1 cellular context compared by ENCODE assay signal in the genomic region with DNA sequence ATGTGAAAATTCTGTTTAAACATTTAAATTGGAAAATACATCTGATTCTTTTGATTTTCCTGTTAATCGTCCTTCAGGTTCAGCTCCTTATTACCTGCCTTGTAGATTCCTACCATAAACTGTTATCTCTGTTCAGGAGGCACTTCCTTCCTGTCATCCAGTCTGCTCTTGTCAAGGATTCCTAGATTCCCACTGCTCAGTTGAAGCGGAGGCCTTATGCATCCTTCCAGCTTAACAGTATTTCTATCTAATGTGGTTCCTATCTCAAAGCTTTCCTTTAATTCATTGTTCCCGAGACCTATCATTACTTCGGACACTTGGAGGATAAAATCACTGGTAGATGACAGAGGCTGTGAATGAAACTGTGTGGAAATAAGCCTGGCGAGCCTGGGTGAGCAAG.
TF ChIP-seq lines count a peak whose summit lies in the region.

No MANE protein-coding gene starts in this region.

TF ChIP-seq in neural cell, 6 proteins besides CTCF, POLR2A, EP300 and RAD21 (continued from another document):
- TF ChIP-seq, protein P1, sequence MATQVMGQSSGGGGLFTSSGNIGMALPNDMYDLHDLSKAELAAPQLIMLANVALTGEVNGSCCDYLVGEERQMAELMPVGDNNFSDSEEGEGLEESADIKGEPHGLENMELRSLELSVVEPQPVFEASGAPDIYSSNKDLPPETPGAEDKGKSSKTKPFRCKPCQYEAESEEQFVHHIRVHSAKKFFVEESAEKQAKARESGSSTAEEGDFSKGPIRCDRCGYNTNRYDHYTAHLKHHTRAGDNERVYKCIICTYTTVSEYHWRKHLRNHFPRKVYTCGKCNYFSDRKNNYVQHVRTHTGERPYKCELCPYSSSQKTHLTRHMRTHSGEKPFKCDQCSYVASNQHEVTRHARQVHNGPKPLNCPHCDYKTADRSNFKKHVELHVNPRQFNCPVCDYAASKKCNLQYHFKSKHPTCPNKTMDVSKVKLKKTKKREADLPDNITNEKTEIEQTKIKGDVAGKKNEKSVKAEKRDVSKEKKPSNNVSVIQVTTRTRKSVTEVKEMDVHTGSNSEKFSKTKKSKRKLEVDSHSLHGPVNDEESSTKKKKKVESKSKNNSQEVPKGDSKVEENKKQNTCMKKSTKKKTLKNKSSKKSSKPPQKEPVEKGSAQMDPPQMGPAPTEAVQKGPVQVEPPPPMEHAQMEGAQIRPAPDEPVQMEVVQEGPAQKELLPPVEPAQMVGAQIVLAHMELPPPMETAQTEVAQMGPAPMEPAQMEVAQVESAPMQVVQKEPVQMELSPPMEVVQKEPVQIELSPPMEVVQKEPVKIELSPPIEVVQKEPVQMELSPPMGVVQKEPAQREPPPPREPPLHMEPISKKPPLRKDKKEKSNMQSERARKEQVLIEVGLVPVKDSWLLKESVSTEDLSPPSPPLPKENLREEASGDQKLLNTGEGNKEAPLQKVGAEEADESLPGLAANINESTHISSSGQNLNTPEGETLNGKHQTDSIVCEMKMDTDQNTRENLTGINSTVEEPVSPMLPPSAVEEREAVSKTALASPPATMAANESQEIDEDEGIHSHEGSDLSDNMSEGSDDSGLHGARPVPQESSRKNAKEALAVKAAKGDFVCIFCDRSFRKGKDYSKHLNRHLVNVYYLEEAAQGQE (IDR thresholded peaks at IDR 0.05; ENCODE audit: borderline replicate concordance) = peak; percentile 98
- no peak for TF ChIP-seq SMC3 (conservative IDR thresholded peaks at IDR 0.05; ENCODE audit: poor library complexity)
- no peak for TF ChIP-seq MXI1 (conservative IDR thresholded peaks at IDR 0.05; ENCODE audit: poor library complexity, severe bottlenecking)
